In the genomic region with DNA sequence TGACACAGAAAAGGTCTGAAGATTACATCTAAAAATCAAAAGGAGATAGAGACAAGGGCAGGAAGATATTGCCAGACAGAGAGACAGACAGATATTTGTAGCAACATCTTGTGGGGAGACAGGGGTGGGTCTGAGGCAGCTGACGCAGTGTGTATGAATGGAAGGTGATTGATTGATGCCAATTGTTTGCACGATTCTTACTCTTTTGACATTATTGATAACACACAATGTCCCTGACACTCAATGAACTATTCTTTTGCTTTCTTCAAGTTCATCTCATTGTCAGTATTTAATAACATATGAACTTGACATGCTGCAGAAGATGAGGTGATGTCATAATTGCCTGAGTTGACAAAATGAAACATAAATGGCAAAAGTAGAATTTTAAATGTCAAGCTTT, we compare ENCODE assay signal across 20 cellular contexts.
DNase-seq lines count a peak whose midpoint lies in the region; FAIRE-seq and TF ChIP-seq lines count a peak whose summit lies in the region.
"Had no signal": no experiment of that assay in that cellular context is flagged by ENCODE, and none has a peak within 500 bp of the region (broad histone marks: within the 10 kb centered on the region; RNA-seq: fewer than 3 reads in every experiment).

No MANE protein-coding gene starts in this region.

- no peak overlapping the region for H3K27ac ChIP-seq in H1 (ENCODE audit: low read depth, low read length)
- H3K27ac ChIP-seq in endodermal cell (ENCODE audit: low read depth, low read length), result peak overlapping the region; percentile 3
- H3K27ac ChIP-seq in neural cell (ENCODE audit: low read length), result no peak overlapping the region
- H3K27ac ChIP-seq in uterus, result no peak overlapping the region

- no peaks in the 10 kb centered on the region for H3K36me3 ChIP-seq in H1 (ENCODE audit: control insufficient read depth in 2 of 4, insufficient read depth in 4 of 4, low read length in 3 of 4)
- H3K36me3 ChIP-seq in endodermal cell (ENCODE audit: control insufficient read depth, insufficient read depth, low read length), result no peaks in the 10 kb centered on the region
- H3K36me3 ChIP-seq in neural cell (ENCODE audit: insufficient read depth, low read length), result no peaks in the 10 kb centered on the region
- H3K36me3 ChIP-seq in uterus, result no peaks in the 10 kb centered on the region
- H3K36me3 ChIP-seq: HAP-1 had no signal

- no peak overlapping the region for H2BK12ac ChIP-seq in H1 (ENCODE audit: low read depth, low read length)

- no peak overlapping the region for H2BK120ac ChIP-seq in H1 (replicated peaks; ENCODE audit: low read depth, low read length)

- TF ChIP-seq EP300 in H1 (IDR thresholded peaks at IDR 0.05; ENCODE audit: borderline replicate concordance in 1 of 2, low read depth in 2 of 2, low read length in 2 of 2) (no peak), neural cell (conservative IDR thresholded peaks at IDR 0.05; ENCODE audit: poor library complexity, severe bottlenecking) (peak; percentile 93)

- no peak overlapping the region for H2AK5ac ChIP-seq in H1 (ENCODE audit: low read depth, low read length)

- no peaks in the 10 kb centered on the region for H3K27me3 ChIP-seq in H1 (replicated peaks in 1 of 4; ENCODE audit: control insufficient read depth in 3 of 4, extremely low read depth in 1 of 4, insufficient read depth in 3 of 4, low read length in 3 of 4)
- H3K27me3 ChIP-seq in endodermal cell (ENCODE audit: control insufficient read depth, insufficient read depth, low read length, poor library complexity, severe bottlenecking), result no peaks in the 10 kb centered on the region
- H3K27me3 ChIP-seq in neural cell (ENCODE audit: insufficient read depth, low read depth, low read length), result no peaks in the 10 kb centered on the region
- no peaks in the 10 kb centered on the region for H3K27me3 ChIP-seq in uterus

- no peak overlapping the region for H3K18ac ChIP-seq in H1 (ENCODE audit: extremely low read depth, low read length)

- 81% methylated on average over 2 of the region's 2 CpGs; no CpG with 5 or more reads in 1 of the 2 experiments for WGBS in H1 (ENCODE audit: extremely low coverage in 1 of 2, insufficient coverage in 1 of 2, insufficient read length in 1 of 2, insufficient replicate concordance in 2 of 2, low coverage in 1 of 2, low lambda C conversion rate in 2 of 2, missing lambda C conversion rate in 1 of 2), 2 experiments
- WGBS in endodermal cell (ENCODE audit: insufficient coverage in 1 of 2, insufficient read length in 1 of 2), 2 experiments, result 100% methylated on average over 2 of the region's 2 CpGs; no CpG with 5 or more reads in 1 of the 2 experiments

- H4K20me1 ChIP-seq in H1 (replicated peaks in 1 of 2; ENCODE audit: control insufficient read depth in 1 of 2, insufficient read depth in 2 of 2, low read length in 2 of 2), result no peaks in the 10 kb centered on the region
- no peaks in the 10 kb centered on the region for H4K20me1 ChIP-seq in neural cell (ENCODE audit: insufficient read depth)

- DNase-seq in H1 (ENCODE audit: low read depth in 1 of 2, low spot score in 2 of 2), result no peak
- DNase-seq in endodermal cell, result no peak
- DNase-seq in retina, result peak; percentile 5
- DNase-seq in foreskin fibroblast, result no peak
- no peak for DNase-seq in NCI-H526 treated with DMSO at 0.1 percent for 48 hours (lab: John Stamatoyannopoulos, UW)
- no peak for DNase-seq in uterus
- DNase-seq: C1 segment of cervical spinal cord; Calu3; CD4-positive, alpha-beta memory T cell; COR-L47; DMS53; DMS79 treated with DMSO at 0.1 percent for 48 hours; GF-D8; HFFc6 had no signal

- H3K4me3 Mint-ChIP-seq in endodermal cell, result no peak overlapping the region
- H3K4me3 Mint-ChIP-seq: CD4-positive, alpha-beta memory T cell; GM23338; HFFc6 had no signal

- no peak overlapping the region for H2BK5ac ChIP-seq in H1 (ENCODE audit: low read depth, low read length)

- TF ChIP-seq RAD21 in H1 (IDR thresholded peaks at IDR 0.05 in 1 of 2, conservative IDR thresholded peaks at IDR 0.05 in 1 of 2; ENCODE audit: low read depth in 2 of 2, low read length in 2 of 2), result no peak
- TF ChIP-seq RAD21 in neural cell (conservative IDR thresholded peaks at IDR 0.05), result no peak

- H3K9ac ChIP-seq in H1 (replicated peaks in 1 of 4; ENCODE audit: extremely low read depth in 1 of 4, low read depth in 3 of 4, low read length in 3 of 4), result no peak overlapping the region
- no peak overlapping the region for H3K9ac ChIP-seq in endodermal cell (ENCODE audit: extremely low read depth, low read length, poor library complexity, severe bottlenecking)
- no peak overlapping the region for H3K9ac ChIP-seq in neural cell (ENCODE audit: low read length)

- H3K36me3 Mint-ChIP-seq in endodermal cell (ENCODE audit: low read depth), result no peaks in the 10 kb centered on the region
- H3K36me3 Mint-ChIP-seq: CD4-positive, alpha-beta memory T cell had no signal

- H3K4me2 ChIP-seq in H1 (ENCODE audit: insufficient read depth in 1 of 2, low read depth in 2 of 2, low read length in 2 of 2) (no peak overlapping the region), neural cell (ENCODE audit: low read length) (peak overlapping the region; percentile 0)
- H3K4me2 ChIP-seq: GM23338 had no signal

- no peak overlapping the region for H4K8ac ChIP-seq in H1 (ENCODE audit: extremely low read depth, insufficient read depth, low read length)

- H3K4me1 ChIP-seq in H1 (replicated peaks in 1 of 4; ENCODE audit: control insufficient read depth in 3 of 4, insufficient read depth in 4 of 4, low read length in 3 of 4) (peaks cover 0 to 3% (median 0%) of the 10 kb centered on the region in 4 experiments; a peak in 2 of 7 replicates), endodermal cell (ENCODE audit: control insufficient read depth, insufficient read depth, low read length) (no peaks in the 10 kb centered on the region), uterus (no peaks in the 10 kb centered on the region)
- H3K4me1 ChIP-seq: HAP-1 had no signal

- H3K27ac Mint-ChIP-seq in endodermal cell, result no peak overlapping the region
- H3K27ac Mint-ChIP-seq: CD4-positive, alpha-beta memory T cell; GM23338; HFFc6 had no signal

- no peak overlapping the region for H3K4ac ChIP-seq in H1 (replicated peaks; ENCODE audit: insufficient read length, low read depth, low read length)

- CTCF ChIA-PET in H1 (lab: Charles Lee; ENCODE audit: partially characterized antibody), result interaction anchor here (0.5 kb wide), 1 partner anchor 175 kb away, joined by 5 read pairs; no protein-coding TSS in a partner anchor

- no peaks in the 10 kb centered on the region for H3K4me1 Mint-ChIP-seq in endodermal cell
- H3K4me1 Mint-ChIP-seq: CD4-positive, alpha-beta memory T cell had no signal

- H2BK15ac ChIP-seq in H1 (ENCODE audit: low read length), result no peak overlapping the region

- no peaks in the 10 kb centered on the region for H3K23me2 ChIP-seq in H1 (ENCODE audit: low read depth, low read length)

- no peak for TF ChIP-seq CTCF in H1 (IDR thresholded peaks at IDR 0.05; ENCODE audit: control extremely low read depth in 1 of 3, insufficient read depth in 1 of 3, low read depth in 1 of 3, low read length in 3 of 3)
- TF ChIP-seq CTCF in endodermal cell (conservative IDR thresholded peaks at IDR 0.05), result no peak
- TF ChIP-seq CTCF in neural cell (IDR thresholded peaks at IDR 0.05; ENCODE audit: poor library complexity, severe bottlenecking), result no peak
- TF ChIP-seq CTCF in foreskin fibroblast (IDR thresholded peaks at IDR 0.05; ENCODE audit: low read depth, low read length), result no peak
- no peak for TF ChIP-seq CTCF in uterus (IDR thresholded peaks at IDR 0.05)

- H3K9me2 ChIP-seq in neural cell (ENCODE audit: insufficient read depth, low read length), result no peaks in the 10 kb centered on the region

- no peaks in the 10 kb centered on the region for H3K9me3 Mint-ChIP-seq in endodermal cell
- H3K9me3 Mint-ChIP-seq: GM23338 had no signal

- no peak overlapping the region for H4K91ac ChIP-seq in H1 (replicated peaks; ENCODE audit: insufficient read length, low read length)

- no peak overlapping the region for H2BK20ac ChIP-seq in H1 (ENCODE audit: low read length)

- POLR2A ChIA-PET in H1 (lab: Charles Lee; ENCODE audit: partially characterized antibody), result no interaction called here

- H3K56ac ChIP-seq in H1 (replicated peaks; ENCODE audit: insufficient read length, low read depth, low read length), result no peak overlapping the region

- H3K4me3 ChIP-seq in H1 (ENCODE audit: extremely low read depth in 1 of 4, insufficient read depth in 2 of 4, low read depth in 3 of 4, low read length in 4 of 4), result no peak overlapping the region
- no peak overlapping the region for H3K4me3 ChIP-seq in endodermal cell (ENCODE audit: low read length)
- peak overlapping the region; percentile 1 for H3K4me3 ChIP-seq in neural cell (ENCODE audit: low read length)
- no peak overlapping the region for H3K4me3 ChIP-seq in foreskin fibroblast (ENCODE audit: low read depth in 1 of 2, low read length in 2 of 2)
- no peak overlapping the region for H3K4me3 ChIP-seq in uterus
- H3K4me3 ChIP-seq: GM23338, HAP-1 had no signal

- peaks cover 4% of the 10 kb centered on the region for H3F3A ChIP-seq in neural cell (ENCODE audit: insufficient read depth, low read length, poor library complexity, severe bottlenecking)

- H3K9me3 ChIP-seq in H1 (ENCODE audit: insufficient read depth in 2 of 2, low read depth in 1 of 2, low read length in 1 of 2), result no peaks in the 10 kb centered on the region
- H3K9me3 ChIP-seq in endodermal cell (ENCODE audit: control insufficient read depth, low read length), result no peaks in the 10 kb centered on the region
- H3K9me3 ChIP-seq in neural cell (ENCODE audit: low read length), result no peaks in the 10 kb centered on the region
- no peaks in the 10 kb centered on the region for H3K9me3 ChIP-seq in uterus
- H3K9me3 ChIP-seq: HAP-1 had no signal

- no peak overlapping the region for H3K14ac ChIP-seq in H1 (ENCODE audit: insufficient read length)

- H3K23ac ChIP-seq in H1 (ENCODE audit: insufficient read length), result no peak overlapping the region

- H2AFZ ChIP-seq in H1 (ENCODE audit: low read length) (no peak overlapping the region), neural cell (ENCODE audit: low read depth, low read length) (no peak overlapping the region)
- H2AFZ ChIP-seq: GM23338 had no signal

- TF ChIP-seq POLR2A in H1 (IDR thresholded peaks at IDR 0.05; ENCODE audit: control extremely low read depth in 1 of 2, low read depth in 2 of 2, low read length in 2 of 2) (no peak), uterus (IDR thresholded peaks at IDR 0.05) (no peak)

- no peak overlapping the region for H4K5ac ChIP-seq in H1 (ENCODE audit: insufficient read length, low read depth, low read length)

- peaks cover 1% of the 10 kb centered on the region for H3K27me3 Mint-ChIP-seq in endodermal cell (ENCODE audit: insufficient read depth)
- H3K27me3 Mint-ChIP-seq: CD4-positive, alpha-beta memory T cell had no signal

- H3K79me1 ChIP-seq in H1 (ENCODE audit: low read depth, low read length), result no peaks in the 10 kb centered on the region

- intact Hi-C loops in uterus (cut with DNase I; ENCODE audit: low total_unique reads), result no loop called here

- FAIRE-seq in H1 (lab: Jason Lieb, UNC), result peak; percentile 42
- FAIRE-seq: GM12891, GM18507, H54 had no signal

- no peaks in the 10 kb centered on the region for H3K79me2 ChIP-seq in H1 (ENCODE audit: control insufficient read depth in 1 of 2, insufficient read depth in 2 of 2, low read length in 2 of 2)
- no peaks in the 10 kb centered on the region for H3K79me2 ChIP-seq in neural cell (replicated peaks; ENCODE audit: insufficient read depth, low read length)

TF ChIP-seq in neural cell, 6 proteins besides CTCF, POLR2A, EP300 and RAD21 (continues in another document):
- TF ChIP-seq POLR2AphosphoS5 (IDR thresholded peaks at IDR 0.05), result peak; percentile 85
